ENCODE assay signal across 8 cellular contexts in genomic region chr1:151534662-151535278, GRCh38. TPM values are rescaled to one million over a fixed set of nuclear protein-coding genes. Genes with fewer than 3 reads are reported as not detected.
A peak's percentile ranks its signal among the peaks of the same experiment; 100 is the strongest.
DNase-seq lines count a peak whose midpoint lies in the region; ATAC-seq and TF ChIP-seq lines count a peak whose summit lies in the region.

No MANE protein-coding gene starts in this region.

- ATAC-seq in right cardiac atrium (peak; percentile 71 to 74), HG02938 (IDR thresholded peaks at IDR 0.05; ENCODE audit: unreplicated experiment) (no peak), HG03108 (IDR thresholded peaks at IDR 0.05; ENCODE audit: unreplicated experiment) (no peak)

- TF ChIP-seq CTCF in GM10266 (IDR thresholded peaks at IDR 0.05; ENCODE audit: control insufficient read depth, insufficient read depth, low read depth, missing control alignments) (peak; percentile 89), NB4 (IDR thresholded peaks at IDR 0.05; ENCODE audit: low read depth, low read length) (peak; percentile 95), spleen (IDR thresholded peaks at IDR 0.05 in 8 of 11, conservative IDR thresholded peaks at IDR 0.05 in 3 of 11) (peak; percentile 57 to 91 (median 86))

- 58% methylated on average over 12 of the region's 12 CpGs for WGBS in right cardiac atrium
- WGBS in spleen, 5 donors: 63 to 73% (median 67%) methylated on average over 12 of the region's 12 CpGs

- no peak overlapping the region for H3K4me3 ChIP-seq in NB4 (ENCODE audit: low read depth, low read length)
- no peak overlapping the region for H3K4me3 ChIP-seq in right cardiac atrium (ENCODE audit: low read length)
- H3K4me3 ChIP-seq in spleen: no peak overlapping the region

- H3K4me1 ChIP-seq in right cardiac atrium (ENCODE audit: control insufficient read depth, insufficient read depth, low read length) (peaks cover 6% of the 10 kb centered on the region), spleen (peaks cover 0 to 6% (median 6%) of the 10 kb centered on the region in 6 donors)

- no peak for TF ChIP-seq POLR2A in NB4 (IDR thresholded peaks at IDR 0.05; ENCODE audit: extremely low read depth, insufficient read length)
- no peak for TF ChIP-seq POLR2A in spleen (IDR thresholded peaks at IDR 0.05)

- no peak overlapping the region for H3K27ac ChIP-seq in right cardiac atrium (ENCODE audit: low read length)
- no peak overlapping the region for H3K27ac ChIP-seq in spleen

- H3K36me3 ChIP-seq in spleen: no peaks in the 10 kb centered on the region

- H3K27me3 ChIP-seq in right cardiac atrium (ENCODE audit: control insufficient read depth, insufficient read depth) (no peaks in the 10 kb centered on the region), spleen (replicated peaks in 1 of 7) (no peaks in the 10 kb centered on the region)

- H3K9me3 ChIP-seq in right cardiac atrium (ENCODE audit: control insufficient read depth, low read length) (no peaks in the 10 kb centered on the region), spleen (no peaks in the 10 kb centered on the region)

- intact Hi-C loops in right cardiac atrium (cut with DNase I): loop anchor here in 2 of 4 donors (5.0 kb wide), 2 partner anchors 198 to 203 kb away; no protein-coding TSS in a partner anchor
- intact Hi-C loops in spleen (cut with DNase I; ENCODE audit: low total_unique reads): no loop called here

- DNase-seq in GM10266 (ENCODE audit: extremely low spot score) (peak; percentile 77), NB4 (ENCODE audit: low read depth) (peak; percentile 73), T-helper 22 cell (ENCODE audit: low read depth) (peak; percentile 35), amygdala (lab: John Stamatoyannopoulos, UW) (peak in 46 of 56 donors; percentile 3 to 84 (median 38)), right cardiac atrium (peak; percentile 75 to 92 (median 89)), spleen (peak; percentile 93)

RNA-seq across cellular contexts. Expression of gene TUFT1, which starts 5.3 kb away (rescaled TPM):
- total RNA-seq in right cardiac atrium (1 to 10 TPM; 3.5 to 5.4 (median 4.5) TPM), spleen (1 to 10 TPM; 1.2 to 1.9 (median 1.5) TPM)
- polyA plus RNA-seq in right cardiac atrium (3.5 TPM), spleen (under 1 TPM; 0.67 to 0.90 (median 0.76) TPM)

RNA-seq across cellular contexts. Expression of gene CGN, which starts 23.6 kb away (rescaled TPM):
- total RNA-seq in right cardiac atrium: under 1 TPM; 0.32 to 0.77 (median 0.62) TPM
- polyA plus RNA-seq in right cardiac atrium: 0.18 TPM
- total RNA-seq in spleen: under 1 TPM in 5 of 7 donors, not detected in 2; 0.23 to 0.87 (median 0.63) TPM
- polyA plus RNA-seq in spleen: under 1 TPM; 0.09 to 0.26 (median 0.09) TPM

Comparison
In these comparisons a context has a peak if more than half of its experiments do, and no peak if none do; other contexts are left out.
1. DNase-seq: peak in every context shown above with its lines; median percentile 93 in spleen; 89 in right cardiac atrium; 77 in GM10266; 73 in NB4; 38 in amygdala; 35 in T-helper 22 cell.
2. ATAC-seq: peak in right cardiac atrium (2 of 2); none in HG02938 (single experiment) and HG03108 (single experiment).
3. Peak in every context shown above with its lines, with median percentiles within 50 percentile points of each other: CTCF ChIP-seq.